22 cellular contexts compared by ENCODE assay signal in the genomic region with DNA sequence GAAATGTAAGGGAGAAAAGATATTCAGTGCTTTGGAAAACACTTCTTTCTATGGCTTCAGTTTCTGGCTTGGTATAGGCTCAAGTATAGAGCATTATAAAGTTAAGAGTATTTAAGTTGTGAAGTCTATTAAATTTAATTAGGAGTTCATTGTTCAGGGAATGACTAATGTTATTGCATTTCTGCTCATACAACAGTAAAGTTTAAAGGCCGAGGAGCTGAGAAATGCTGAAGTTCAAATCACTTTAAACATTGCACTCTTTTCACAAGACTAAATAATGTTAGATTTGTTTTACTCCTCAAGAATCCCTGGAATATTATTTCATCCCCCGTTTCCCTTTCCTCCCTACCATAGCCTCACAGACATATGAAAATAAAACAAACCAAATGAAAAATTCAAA. TPM values are rescaled to one million over a fixed set of nuclear protein-coding genes. Genes with fewer than 3 reads are reported as not detected.
DNase-seq lines count a peak whose midpoint lies in the region; ATAC-seq and TF ChIP-seq lines count a peak whose summit lies in the region.
"Had no signal": no experiment of that assay in that cellular context is flagged by ENCODE, and none has a peak within 500 bp of the region (broad histone marks: within the 10 kb centered on the region; RNA-seq: fewer than 3 reads in every experiment).

No MANE protein-coding gene starts in this region.

- no peaks in the 10 kb centered on the region for H3K36me3 Mint-ChIP-seq in type B pancreatic cell
- H3K36me3 Mint-ChIP-seq: stimulated activated memory B cell treated with anti-CD40 and anti-IgM and Interleukin-4, amounts not matched to agents 10 μg/mL and 1 μg/mL and 100 μg/mL, for 72 hours had no signal

- no peaks in the 10 kb centered on the region for H3K9me3 ChIP-seq in SJSA1 (replicated peaks)
- no peaks in the 10 kb centered on the region for H3K9me3 ChIP-seq in muscle layer of duodenum (ENCODE audit: control insufficient read depth in 1 of 2, low read length in 2 of 2)
- H3K9me3 ChIP-seq: left lung, mucosa of descending colon, thyroid gland had no signal

- TF ChIP-seq CTCF in type B pancreatic cell (conservative IDR thresholded peaks at IDR 0.05), result no peak

- H3K27ac ChIP-seq in SJSA1, result peak overlapping the region; percentile 72
- peak overlapping the region; percentile 7 for H3K27ac ChIP-seq in muscle layer of duodenum (ENCODE audit: low read length)
- H3K27ac ChIP-seq: RWPE1, thyroid gland had no signal

- peaks cover 42% of the 10 kb centered on the region for H3K4me1 Mint-ChIP-seq in type B pancreatic cell (ENCODE audit: unreplicated experiment)

- ATAC-seq in GM19328 (IDR thresholded peaks at IDR 0.05; ENCODE audit: unreplicated experiment), result no peak
- ATAC-seq: activated CD4-positive, CD25-positive, alpha-beta regulatory T cell treated with anti-CD3 and anti-CD28 coated beads, Interleukin-2, amount 50 U/mL, for 24 hours; left lung; mucosa of descending colon; sciatic nerve; stimulated activated memory B cell treated with anti-CD40 and anti-IgM and Interleukin-4, amounts not matched to agents 10 μg/mL and 1 μg/mL and 100 μg/mL, for 72 hours had no signal

- H3K27ac Mint-ChIP-seq in type B pancreatic cell, result peak overlapping the region; percentile 5
- H3K27ac Mint-ChIP-seq: activated naive CD4-positive, alpha-beta T cell treated with anti-CD3 and anti-CD28 coated beads for 36 hours; stimulated activated memory B cell treated with anti-CD40 and anti-IgM and Interleukin-4, amounts not matched to agents 10 μg/mL and 1 μg/mL and 100 μg/mL, for 72 hours had no signal

- H3K4me3 Mint-ChIP-seq in type B pancreatic cell, result no peak overlapping the region
- H3K4me3 Mint-ChIP-seq: activated naive CD4-positive, alpha-beta T cell treated with anti-CD3 and anti-CD28 coated beads for 36 hours; stimulated activated memory B cell treated with anti-CD40 and anti-IgM and Interleukin-4, amounts not matched to agents 10 μg/mL and 1 μg/mL and 100 μg/mL, for 72 hours had no signal

- H3K9me3 Mint-ChIP-seq in type B pancreatic cell, result no peaks in the 10 kb centered on the region
- H3K9me3 Mint-ChIP-seq: activated naive CD4-positive, alpha-beta T cell treated with anti-CD3 and anti-CD28 coated beads for 36 hours; stimulated activated memory B cell treated with anti-CD40 and anti-IgM and Interleukin-4, amounts not matched to agents 10 μg/mL and 1 μg/mL and 100 μg/mL, for 72 hours had no signal

- DNase-seq in SJSA1 (ENCODE audit: low read depth in 1 of 2, low spot score in 2 of 2) (peak in 1 of 2 experiments; percentile 29), dermis blood vessel endothelial cell (peak; percentile 29), type B pancreatic cell (ENCODE audit: extremely low spot score, unreplicated experiment) (no peak), SIG-M5 (lab: John Stamatoyannopoulos, UW) (no peak), DMS 273 (lab: John Stamatoyannopoulos, UW; ENCODE audit: unreplicated experiment) (no peak)
- DNase-seq: activated naive CD4-positive, alpha-beta T cell treated with anti-CD3 and anti-CD28 coated beads for 36 hours; activated T-cell treated with anti-CD3 and anti-CD28 coated beads, Interleukin-2, amount 50 U/mL, for 48 hours; cerebellar nuclear complex; DND-41; effector CD8-positive, alpha-beta T cell; head of caudate nucleus; left lung; mucosa of descending colon; NCI-H1105 treated with DMSO at 0.1 percent for 48 hours; NCI-H510A treated with DMSO at 0.1 percent for 48 hours; thyroid gland had no signal

- H3K4me3 ChIP-seq in SJSA1 (no peak overlapping the region), muscle layer of duodenum (ENCODE audit: low read depth in 1 of 2, low read length in 2 of 2) (no peak overlapping the region)
- H3K4me3 ChIP-seq: left lung, mucosa of descending colon, thyroid gland had no signal

- no peaks in the 10 kb centered on the region for H3K27me3 ChIP-seq in SJSA1 (replicated peaks)
- no peaks in the 10 kb centered on the region for H3K27me3 ChIP-seq in muscle layer of duodenum (ENCODE audit: low read depth, low read length)
- H3K27me3 ChIP-seq: left lung, thyroid gland had no signal

- H3K4me1 ChIP-seq in SJSA1 (replicated peaks) (peaks cover 63% of the 10 kb centered on the region), muscle layer of duodenum (ENCODE audit: control insufficient read depth in 1 of 2, insufficient read depth in 2 of 2, low read length in 2 of 2) (peaks cover 2 to 34% of the 10 kb centered on the region in 2 donors)

- peaks cover 5% of the 10 kb centered on the region for H3K27me3 Mint-ChIP-seq in type B pancreatic cell

- no peaks in the 10 kb centered on the region for H3K36me3 ChIP-seq in SJSA1
- no peaks in the 10 kb centered on the region for H3K36me3 ChIP-seq in muscle layer of duodenum (ENCODE audit: control insufficient read depth in 1 of 2, insufficient read depth in 2 of 2, low read length in 2 of 2)
- H3K36me3 ChIP-seq: left lung, thyroid gland had no signal

RNA-seq across cellular contexts. Expression of a gene that starts 30.1 kb away (rescaled TPM):
- total RNA-seq in SJSA1 (2014; rRNA removed; shearing (Covaris generic)), result 1.9 and 7.8 TPM in 2 replicates
- total RNA-seq in dermis blood vessel endothelial cell, result 1.6 and 5.3 TPM in 2 replicates
- 9.1 and 70.0 TPM in 2 replicates for total RNA-seq in type B pancreatic cell (ENCODE audit: low replicate concordance)
